ENCODE assay signal across 23 cellular contexts in the genomic region with DNA sequence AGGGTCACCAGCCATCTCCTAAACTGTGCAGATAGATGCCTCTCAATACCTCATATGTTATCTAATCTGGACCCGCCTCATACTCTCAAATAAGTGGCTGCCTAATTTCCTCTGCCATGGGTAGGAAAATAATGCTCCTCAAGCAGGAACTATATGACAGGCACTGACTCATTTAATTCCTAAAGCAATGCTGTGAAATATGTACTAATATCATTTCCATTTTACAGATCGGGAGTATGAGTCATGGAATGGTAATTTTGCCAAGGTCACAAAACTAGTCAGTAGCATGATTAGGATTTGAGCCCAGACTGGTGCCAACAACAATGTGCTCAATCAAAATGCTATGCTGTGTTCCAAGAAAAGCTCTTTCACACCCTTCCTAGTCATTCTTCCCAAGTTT. TPM values are rescaled to one million over a fixed set of nuclear protein-coding genes. Genes with fewer than 3 reads are reported as not detected.
DNase-seq lines count a peak whose midpoint lies in the region; ATAC-seq, FAIRE-seq and TF ChIP-seq lines count a peak whose summit lies in the region.
"Had no signal": no experiment of that assay in that cellular context is flagged by ENCODE, and none has a peak within 500 bp of the region (broad histone marks: within the 10 kb centered on the region; RNA-seq: fewer than 3 reads in every experiment).

No MANE protein-coding gene starts in this region.

- H3K4me3 ChIP-seq in A549 (no peak overlapping the region), brain microvascular endothelial cell (ENCODE audit: low read depth, low read length) (no peak overlapping the region), fibroblast of the aortic adventitia (ENCODE audit: low read depth, low read length) (no peak overlapping the region)

- peaks cover 2% of the 10 kb centered on the region for H3K9me3 Mint-ChIP-seq in activated CD4-positive, alpha-beta memory T cell treated with anti-CD3 and anti-CD28 coated beads, Interleukin-2, amount 10 ng/mL, durations not matched to agents 7 days and 5 days
- H3K9me3 Mint-ChIP-seq: stimulated activated naive CD8-positive, alpha-beta T cell treated with anti-CD3 and anti-CD28 coated beads, Interleukin-15, Interleukin-2, amounts not matched to agents 100 ng/mL and 50 ng/mL, for 24 hours had no signal

- no peaks in the 10 kb centered on the region for H3K9me3 ChIP-seq in A549

- H3K4me1 ChIP-seq in A549, result no peaks in the 10 kb centered on the region

- H3K36me3 ChIP-seq in brain microvascular endothelial cell (replicated peaks), result no peaks in the 10 kb centered on the region

- no peak for ATAC-seq in A549
- ATAC-seq in HG02970 (IDR thresholded peaks at IDR 0.05; ENCODE audit: low FRiP score, unreplicated experiment), result no peak
- ATAC-seq: activated CD8-positive, alpha-beta memory T cell treated with anti-CD3 and anti-CD28 coated beads, Interleukin-2, amount 10 ng/mL, durations not matched to agents 7 days and 5 days; left ventricle myocardium superior; naive thymus-derived CD8-positive, alpha-beta T cell had no signal

- in situ Hi-C loops in brain microvascular endothelial cell (cut with HindIII; ENCODE audit: low pct_ligation_motif_present, low sequenced_read_pairs), result no loop called here

- TF ChIP-seq CTCF in A549 (IDR thresholded peaks at IDR 0.05) (no peak), brain microvascular endothelial cell (IDR thresholded peaks at IDR 0.05; ENCODE audit: low read depth, low read length, missing control alignments) (no peak), fibroblast of the aortic adventitia (IDR thresholded peaks at IDR 0.05; ENCODE audit: insufficient read depth, low read length) (no peak)

- peaks cover 5% of the 10 kb centered on the region for H3K27me3 Mint-ChIP-seq in activated CD4-positive, alpha-beta memory T cell treated with anti-CD3 and anti-CD28 coated beads, Interleukin-2, amount 10 ng/mL, durations not matched to agents 7 days and 5 days

- TF ChIP-seq POLR2A in A549 (IDR thresholded peaks at IDR 0.05; ENCODE audit: low read length), result no peak

- H3K27ac ChIP-seq in A549, result no peak overlapping the region
- no peak overlapping the region for H3K27ac ChIP-seq in brain microvascular endothelial cell

- CTCF ChIA-PET in A549 (lab: Yijun Ruan, JAX), result no interaction called here
- CTCF ChIA-PET in activated CD4-positive, alpha-beta memory T cell treated with anti-CD3 and anti-CD28 coated beads, Interleukin-2, amount 10 ng/mL, durations not matched to agents 7 days and 5 days (lab: Charles Lee), result no interaction called here

- H3K4me1 Mint-ChIP-seq in activated CD4-positive, alpha-beta memory T cell treated with anti-CD3 and anti-CD28 coated beads, Interleukin-2, amount 10 ng/mL, durations not matched to agents 7 days and 5 days, result peaks cover 26% of the 10 kb centered on the region

- H3K27ac Mint-ChIP-seq in activated CD4-positive, alpha-beta memory T cell treated with anti-CD3 and anti-CD28 coated beads, Interleukin-2, amount 10 ng/mL, durations not matched to agents 7 days and 5 days, result no peak overlapping the region
- H3K27ac Mint-ChIP-seq: activated CD8-positive, alpha-beta memory T cell treated with anti-CD3 and anti-CD28 coated beads, Interleukin-2, amount 10 ng/mL, durations not matched to agents 7 days and 5 days; CD4-positive, alpha-beta memory T cell; naive thymus-derived CD8-positive, alpha-beta T cell; progenitor cell of endocrine pancreas; stimulated activated naive CD8-positive, alpha-beta T cell treated with anti-CD3 and anti-CD28 coated beads, Interleukin-15, Interleukin-2, amounts not matched to agents 100 ng/mL and 50 ng/mL, for 24 hours had no signal

- no peak for TF ChIP-seq EP300 in A549 (IDR thresholded peaks at IDR 0.05)

- no peaks in the 10 kb centered on the region for H3K27me3 ChIP-seq in brain microvascular endothelial cell (replicated peaks)

- no peak for FAIRE-seq in A549 (lab: Jason Lieb, UNC)

- 25% methylated on average over 2 of the region's 2 CpGs for WGBS in A549 (ENCODE audit: missing lambda C conversion rate)

- no peak overlapping the region for H3K4me2 ChIP-seq in A549

- no peak for DNase-seq in A549 (ENCODE audit: low read depth in 1 of 2, low spot score in 1 of 2)
- peak; percentile 41 for DNase-seq in HS-27A (ENCODE audit: low read depth)
- DNase-seq in brain microvascular endothelial cell, result peak; percentile 6
- peak; percentile 62 for DNase-seq in fibroblast of the aortic adventitia (ENCODE audit: low read depth)
- DNase-seq in activated CD4-positive, alpha-beta memory T cell treated with anti-CD3 and anti-CD28 coated beads, Interleukin-2, amount 10 ng/mL, durations not matched to agents 7 days and 5 days, result no peak
- DNase-seq in germinal center (ENCODE audit: low spot score), result no peak
- no peak for DNase-seq in HK-2 (ENCODE audit: unreplicated experiment)
- DNase-seq: activated CD4-positive, CD25-positive, alpha-beta regulatory T cell; activated CD8-positive, alpha-beta memory T cell treated with anti-CD3 and anti-CD28 coated beads, Interleukin-2, amount 10 ng/mL, durations not matched to agents 7 days and 5 days; activated gamma-delta T cell treated with Interleukin-2 at 50 U/mL for 16 hours; CD4-positive, alpha-beta memory T cell; DMS79 treated with DMSO at 0.1 percent for 48 hours; foreskin melanocyte; left ventricle myocardium superior; naive thymus-derived CD8-positive, alpha-beta T cell; NCI-H146; SHP77 treated with DMSO at 0.1 percent for 48 hours; T-helper 2 cell had no signal

- TF ChIP-seq RAD21 in A549 (conservative IDR thresholded peaks at IDR 0.05 in 1 of 2, IDR thresholded peaks at IDR 0.05 in 1 of 2), result no peak

- no peaks in the 10 kb centered on the region for H3K36me3 Mint-ChIP-seq in activated CD4-positive, alpha-beta memory T cell treated with anti-CD3 and anti-CD28 coated beads, Interleukin-2, amount 10 ng/mL, durations not matched to agents 7 days and 5 days (ENCODE audit: low read depth)

- no peak overlapping the region for H3K4me3 Mint-ChIP-seq in activated CD4-positive, alpha-beta memory T cell treated with anti-CD3 and anti-CD28 coated beads, Interleukin-2, amount 10 ng/mL, durations not matched to agents 7 days and 5 days
- H3K4me3 Mint-ChIP-seq: activated CD8-positive, alpha-beta memory T cell treated with anti-CD3 and anti-CD28 coated beads, Interleukin-2, amount 10 ng/mL, durations not matched to agents 7 days and 5 days; CD4-positive, alpha-beta memory T cell; naive thymus-derived CD8-positive, alpha-beta T cell; stimulated activated naive CD8-positive, alpha-beta T cell treated with anti-CD3 and anti-CD28 coated beads, Interleukin-15, Interleukin-2, amounts not matched to agents 100 ng/mL and 50 ng/mL, for 24 hours had no signal

- POLR2A ChIA-PET in A549 (lab: Yijun Ruan, JAX), result no interaction called here
- POLR2A ChIA-PET in activated CD4-positive, alpha-beta memory T cell treated with anti-CD3 and anti-CD28 coated beads, Interleukin-2, amount 10 ng/mL, durations not matched to agents 7 days and 5 days (lab: Charles Lee), result no interaction called here

TF ChIP-seq in A549, 52 proteins besides CTCF, POLR2A, EP300 and RAD21:
- TF ChIP-seq FOSL2 (IDR thresholded peaks at IDR 0.05), result no peak
- peak; percentile 41; the same call in 1 of the 2 replicates for TF ChIP-seq FOSL2 (CRISPR knock-in tag; IDR thresholded peaks at IDR 0.05)
- TF ChIP-seq SREBF2 (IDR thresholded peaks at IDR 0.05), result no peak

RNA-seq across cellular contexts. Expression of a gene that starts 3.0 kb away (rescaled TPM):
- polyA plus RNA-seq in A549 (2011; rRNA removed), result 17.6 and 22.0 TPM in 2 replicates
- polyA plus RNA-seq in A549 (2012; cell fraction: cytosol; rRNA removed), result 4.3 and 5.0 TPM in 2 replicates
- polyA plus RNA-seq in A549 (2012; cell fraction: nucleus; rRNA removed), result 0.89 and 1.5 TPM in 2 replicates
- 11.9 to 14.3 TPM (median 13.5 TPM) in 3 replicates for polyA plus RNA-seq in A549 (2017; fragmentation: RNase III; extraction: RNeasy Plus Mini Kit Qiagen cat#74134 plus additional on column Dnase treatment)
- polyA minus RNA-seq in A549 (2011; rRNA and poly(A)+ RNA removed), result 6.8 and 8.8 TPM in 2 replicates
- 6.7 and 24.3 TPM in 2 replicates for total RNA-seq in fibroblast of the aortic adventitia (ENCODE audit: low replicate concordance)
- total RNA-seq in activated CD4-positive, alpha-beta memory T cell treated with anti-CD3 and anti-CD28 coated beads, Interleukin-2, amount 10 ng/mL, durations not matched to agents 7 days and 5 days, result 10 to 100 TPM; 13.3 to 14.0 TPM

RNA-seq across cellular contexts. Expression of a gene that starts 51.7 kb away (rescaled TPM):
- polyA plus RNA-seq in A549 (2011; rRNA removed) (not detected in 2 replicates), A549 (2017; fragmentation: RNase III; extraction: RNeasy Plus Mini Kit Qiagen cat#74134 plus additional on column Dnase treatment) (not detected in 3 replicates)
- not detected in 2 replicates for polyA plus RNA-seq in A549 (2012; cell fraction: cytosol; rRNA removed)
- polyA plus RNA-seq in A549 (2012; cell fraction: nucleus; rRNA removed), result not detected in 2 replicates
- not detected in 2 replicates for polyA minus RNA-seq in A549 (2011; rRNA and poly(A)+ RNA removed)
- under 0.01 TPM in 1 of 2 replicates, not detected in the other for total RNA-seq in fibroblast of the aortic adventitia (ENCODE audit: low replicate concordance)
- not detected for total RNA-seq in activated CD4-positive, alpha-beta memory T cell treated with anti-CD3 and anti-CD28 coated beads, Interleukin-2, amount 10 ng/mL, durations not matched to agents 7 days and 5 days
- total RNA-seq: A172; activated CD8-positive, alpha-beta memory T cell treated with anti-CD3 and anti-CD28 coated beads, Interleukin-2, amount 10 ng/mL, durations not matched to agents 7 days and 5 days; CD4-positive, alpha-beta memory T cell; left ventricle myocardium superior; naive thymus-derived CD8-positive, alpha-beta T cell; urinary bladder had no signal
- polyA plus RNA-seq: CD4-positive, alpha-beta memory T cell; naive thymus-derived CD8-positive, alpha-beta T cell; urinary bladder had no signal

Comparison
In these comparisons a context has a peak if more than half of its experiments do, and no peak if none do; other contexts are left out.
1. DNase-seq: peak in HS-27A (single experiment), brain microvascular endothelial cell (single experiment) and fibroblast of the aortic adventitia (single experiment); none in A549 (0 of 2), activated CD4-positive, alpha-beta memory T cell treated with anti-CD3 and anti-CD28 coated beads, Interleukin-2, amount 10 ng/mL, durations not matched to agents 7 days and 5 days (single experiment), germinal center (single experiment) and HK-2 (single experiment).